ENCODE assay signal across 1 cellular context in genomic region chrX:129686422-129686948, GRCh38.
TF ChIP-seq lines count a peak whose summit lies in the region.

No MANE protein-coding gene starts in this region.

TF ChIP-seq in IMR-90, 13 proteins besides CTCF, POLR2A, EP300 and RAD21:
- TF ChIP-seq BHLHE40 (IDR thresholded peaks at IDR 0.05; ENCODE audit: low read depth, low read length), result no peak
- TF ChIP-seq FOS (IDR thresholded peaks at IDR 0.05; ENCODE audit: low read depth, low read length), result no peak
- TF ChIP-seq RCOR1 (IDR thresholded peaks at IDR 0.05; ENCODE audit: insufficient replicate concordance, low read length), result no peak
- TF ChIP-seq USF2 (IDR thresholded peaks at IDR 0.05; ENCODE audit: low read depth, low read length), result no peak
- TF ChIP-seq MXI1 (IDR thresholded peaks at IDR 0.05; ENCODE audit: borderline replicate concordance, low read depth, low read length), result no peak
- no peak for TF ChIP-seq SMC3 (IDR thresholded peaks at IDR 0.05; ENCODE audit: low read depth, low read length)
- TF ChIP-seq MAZ (IDR thresholded peaks at IDR 0.05; ENCODE audit: borderline replicate concordance, low read depth, low read length), result no peak
- TF ChIP-seq CHD1 (IDR thresholded peaks at IDR 0.05; ENCODE audit: low read depth, low read length), result no peak
